1 cellular context compared by ENCODE assay signal in the genomic region with DNA sequence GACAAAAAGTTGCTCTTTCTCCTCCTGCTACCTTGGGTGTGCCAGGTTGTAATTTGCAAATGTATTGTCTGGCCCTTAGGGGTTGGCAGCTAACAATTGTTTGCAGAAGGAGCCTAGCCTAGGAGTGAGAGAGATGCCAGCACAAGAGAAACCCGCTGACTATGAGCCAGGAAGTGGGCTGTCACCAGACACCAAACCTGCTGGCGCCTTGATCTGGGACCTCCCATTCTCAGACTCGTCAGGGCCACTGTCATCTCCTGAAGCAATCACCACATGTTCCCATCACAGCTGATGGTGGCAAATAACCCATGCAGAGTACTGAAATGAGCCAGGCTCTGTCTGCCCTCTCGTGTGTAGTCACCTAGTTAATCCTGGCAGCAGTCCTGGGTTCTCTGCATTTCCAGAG.
TF ChIP-seq lines count a peak whose summit lies in the region.

No MANE protein-coding gene starts in this region.

TF ChIP-seq in GM23338, 12 proteins besides CTCF, POLR2A, EP300 and RAD21 (continued from another document):
- TF ChIP-seq, protein P1, sequence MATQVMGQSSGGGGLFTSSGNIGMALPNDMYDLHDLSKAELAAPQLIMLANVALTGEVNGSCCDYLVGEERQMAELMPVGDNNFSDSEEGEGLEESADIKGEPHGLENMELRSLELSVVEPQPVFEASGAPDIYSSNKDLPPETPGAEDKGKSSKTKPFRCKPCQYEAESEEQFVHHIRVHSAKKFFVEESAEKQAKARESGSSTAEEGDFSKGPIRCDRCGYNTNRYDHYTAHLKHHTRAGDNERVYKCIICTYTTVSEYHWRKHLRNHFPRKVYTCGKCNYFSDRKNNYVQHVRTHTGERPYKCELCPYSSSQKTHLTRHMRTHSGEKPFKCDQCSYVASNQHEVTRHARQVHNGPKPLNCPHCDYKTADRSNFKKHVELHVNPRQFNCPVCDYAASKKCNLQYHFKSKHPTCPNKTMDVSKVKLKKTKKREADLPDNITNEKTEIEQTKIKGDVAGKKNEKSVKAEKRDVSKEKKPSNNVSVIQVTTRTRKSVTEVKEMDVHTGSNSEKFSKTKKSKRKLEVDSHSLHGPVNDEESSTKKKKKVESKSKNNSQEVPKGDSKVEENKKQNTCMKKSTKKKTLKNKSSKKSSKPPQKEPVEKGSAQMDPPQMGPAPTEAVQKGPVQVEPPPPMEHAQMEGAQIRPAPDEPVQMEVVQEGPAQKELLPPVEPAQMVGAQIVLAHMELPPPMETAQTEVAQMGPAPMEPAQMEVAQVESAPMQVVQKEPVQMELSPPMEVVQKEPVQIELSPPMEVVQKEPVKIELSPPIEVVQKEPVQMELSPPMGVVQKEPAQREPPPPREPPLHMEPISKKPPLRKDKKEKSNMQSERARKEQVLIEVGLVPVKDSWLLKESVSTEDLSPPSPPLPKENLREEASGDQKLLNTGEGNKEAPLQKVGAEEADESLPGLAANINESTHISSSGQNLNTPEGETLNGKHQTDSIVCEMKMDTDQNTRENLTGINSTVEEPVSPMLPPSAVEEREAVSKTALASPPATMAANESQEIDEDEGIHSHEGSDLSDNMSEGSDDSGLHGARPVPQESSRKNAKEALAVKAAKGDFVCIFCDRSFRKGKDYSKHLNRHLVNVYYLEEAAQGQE (IDR thresholded peaks at IDR 0.05; ENCODE audit: unreplicated experiment) = no peak
- no peak for TF ChIP-seq NANOG (IDR thresholded peaks at IDR 0.05; ENCODE audit: borderline replicate concordance)
- TF ChIP-seq ZNF114 (CRISPR knock-in tag; IDR thresholded peaks at IDR 0.05) = no peak
- no peak for TF ChIP-seq EZH2phosphoT487 (IDR thresholded peaks at IDR 0.05; ENCODE audit: unreplicated experiment)
- no peak for TF ChIP-seq JUNB (IDR thresholded peaks at IDR 0.05; ENCODE audit: unreplicated experiment)
- TF ChIP-seq, protein P2, sequence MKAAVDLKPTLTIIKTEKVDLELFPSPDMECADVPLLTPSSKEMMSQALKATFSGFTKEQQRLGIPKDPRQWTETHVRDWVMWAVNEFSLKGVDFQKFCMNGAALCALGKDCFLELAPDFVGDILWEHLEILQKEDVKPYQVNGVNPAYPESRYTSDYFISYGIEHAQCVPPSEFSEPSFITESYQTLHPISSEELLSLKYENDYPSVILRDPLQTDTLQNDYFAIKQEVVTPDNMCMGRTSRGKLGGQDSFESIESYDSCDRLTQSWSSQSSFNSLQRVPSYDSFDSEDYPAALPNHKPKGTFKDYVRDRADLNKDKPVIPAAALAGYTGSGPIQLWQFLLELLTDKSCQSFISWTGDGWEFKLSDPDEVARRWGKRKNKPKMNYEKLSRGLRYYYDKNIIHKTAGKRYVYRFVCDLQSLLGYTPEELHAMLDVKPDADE (IDR thresholded peaks at IDR 0.05) = no peak
- no peak for TF ChIP-seq STAT1 (IDR thresholded peaks at IDR 0.05; ENCODE audit: unreplicated experiment)
- no peak for TF ChIP-seq CREB1 (CRISPR knock-in tag; IDR thresholded peaks at IDR 0.05; ENCODE audit: low read depth)
- TF ChIP-seq, protein P3, sequence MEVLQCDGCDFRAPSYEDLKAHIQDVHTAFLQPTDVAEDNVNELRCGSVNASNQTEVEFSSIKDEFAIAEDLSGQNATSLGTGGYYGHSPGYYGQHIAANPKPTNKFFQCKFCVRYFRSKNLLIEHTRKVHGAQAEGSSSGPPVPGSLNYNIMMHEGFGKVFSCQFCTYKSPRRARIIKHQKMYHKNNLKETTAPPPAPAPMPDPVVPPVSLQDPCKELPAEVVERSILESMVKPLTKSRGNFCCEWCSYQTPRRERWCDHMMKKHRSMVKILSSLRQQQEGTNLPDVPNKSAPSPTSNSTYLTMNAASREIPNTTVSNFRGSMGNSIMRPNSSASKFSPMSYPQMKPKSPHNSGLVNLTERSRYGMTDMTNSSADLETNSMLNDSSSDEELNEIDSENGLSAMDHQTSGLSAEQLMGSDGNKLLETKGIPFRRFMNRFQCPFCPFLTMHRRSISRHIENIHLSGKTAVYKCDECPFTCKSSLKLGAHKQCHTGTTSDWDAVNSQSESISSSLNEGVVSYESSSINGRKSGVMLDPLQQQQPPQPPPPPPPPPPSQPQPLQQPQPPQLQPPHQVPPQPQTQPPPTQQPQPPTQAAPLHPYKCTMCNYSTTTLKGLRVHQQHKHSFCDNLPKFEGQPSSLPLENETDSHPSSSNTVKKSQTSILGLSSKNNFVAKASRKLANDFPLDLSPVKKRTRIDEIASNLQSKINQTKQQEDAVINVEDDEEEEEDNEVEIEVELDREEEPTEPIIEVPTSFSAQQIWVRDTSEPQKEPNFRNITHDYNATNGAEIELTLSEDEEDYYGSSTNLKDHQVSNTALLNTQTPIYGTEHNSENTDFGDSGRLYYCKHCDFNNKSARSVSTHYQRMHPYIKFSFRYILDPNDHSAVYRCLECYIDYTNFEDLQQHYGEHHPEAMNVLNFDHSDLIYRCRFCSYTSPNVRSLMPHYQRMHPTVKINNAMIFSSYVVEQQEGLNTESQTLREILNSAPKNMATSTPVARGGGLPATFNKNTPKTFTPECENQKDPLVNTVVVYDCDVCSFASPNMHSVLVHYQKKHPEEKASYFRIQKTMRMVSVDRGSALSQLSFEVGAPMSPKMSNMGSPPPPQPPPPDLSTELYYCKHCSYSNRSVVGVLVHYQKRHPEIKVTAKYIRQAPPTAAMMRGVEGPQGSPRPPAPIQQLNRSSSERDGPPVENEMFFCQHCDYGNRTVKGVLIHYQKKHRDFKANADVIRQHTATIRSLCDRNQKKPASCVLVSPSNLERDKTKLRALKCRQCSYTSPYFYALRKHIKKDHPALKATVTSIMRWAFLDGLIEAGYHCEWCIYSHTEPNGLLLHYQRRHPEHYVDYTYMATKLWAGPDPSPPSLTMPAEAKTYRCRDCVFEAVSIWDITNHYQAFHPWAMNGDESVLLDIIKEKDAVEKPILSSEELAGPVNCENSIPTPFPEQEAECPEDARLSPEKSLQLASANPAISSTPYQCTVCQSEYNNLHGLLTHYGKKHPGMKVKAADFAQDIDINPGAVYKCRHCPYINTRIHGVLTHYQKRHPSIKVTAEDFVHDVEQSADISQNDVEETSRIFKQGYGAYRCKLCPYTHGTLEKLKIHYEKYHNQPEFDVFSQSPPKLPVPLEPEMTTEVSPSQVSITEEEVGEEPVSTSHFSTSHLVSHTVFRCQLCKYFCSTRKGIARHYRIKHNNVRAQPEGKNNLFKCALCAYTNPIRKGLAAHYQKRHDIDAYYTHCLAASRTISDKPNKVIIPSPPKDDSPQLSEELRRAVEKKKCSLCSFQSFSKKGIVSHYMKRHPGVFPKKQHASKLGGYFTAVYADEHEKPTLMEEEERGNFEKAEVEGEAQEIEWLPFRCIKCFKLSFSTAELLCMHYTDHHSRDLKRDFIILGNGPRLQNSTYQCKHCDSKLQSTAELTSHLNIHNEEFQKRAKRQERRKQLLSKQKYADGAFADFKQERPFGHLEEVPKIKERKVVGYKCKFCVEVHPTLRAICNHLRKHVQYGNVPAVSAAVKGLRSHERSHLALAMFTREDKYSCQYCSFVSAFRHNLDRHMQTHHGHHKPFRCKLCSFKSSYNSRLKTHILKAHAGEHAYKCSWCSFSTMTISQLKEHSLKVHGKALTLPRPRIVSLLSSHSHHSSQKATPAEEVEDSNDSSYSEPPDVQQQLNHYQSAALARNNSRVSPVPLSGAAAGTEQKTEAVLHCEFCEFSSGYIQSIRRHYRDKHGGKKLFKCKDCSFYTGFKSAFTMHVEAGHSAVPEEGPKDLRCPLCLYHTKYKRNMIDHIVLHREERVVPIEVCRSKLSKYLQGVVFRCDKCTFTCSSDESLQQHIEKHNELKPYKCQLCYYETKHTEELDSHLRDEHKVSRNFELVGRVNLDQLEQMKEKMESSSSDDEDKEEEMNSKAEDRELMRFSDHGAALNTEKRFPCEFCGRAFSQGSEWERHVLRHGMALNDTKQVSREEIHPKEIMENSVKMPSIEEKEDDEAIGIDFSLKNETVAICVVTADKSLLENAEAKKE (CRISPR knock-in tag; IDR thresholded peaks at IDR 0.05) = no peak
- no peak for TF ChIP-seq EZH2 (IDR thresholded peaks at IDR 0.05; ENCODE audit: low read depth, unreplicated experiment)
- TF ChIP-seq POLR2AphosphoS5 (IDR thresholded peaks at IDR 0.05; ENCODE audit: low read depth) = no peak
